17 cellular contexts compared by ENCODE assay signal in genomic region chr5:9895305-9895650, GRCh38.
"Had no signal": no experiment of that assay in that cellular context is flagged by ENCODE, and none has a peak within 500 bp of the region (broad histone marks: within the 10 kb centered on the region; RNA-seq: fewer than 3 reads in every experiment).

No MANE protein-coding gene starts in this region.

- H3K4me3 ChIP-seq: cardiac muscle cell, hepatocyte, left ventricle myocardium inferior, ovary, sigmoid colon, spleen, testis, upper lobe of right lung had no signal

- H2AFZ ChIP-seq: hepatocyte had no signal

- ATAC-seq: natural killer cell treated with Interleukin-12 subunit alpha and Interleukin-12 subunit beta and Interleukin-15 and Interleukin-18, amount 100 ng/mL, for 72 hours; stimulated activated naive CD8-positive, alpha-beta T cell treated with anti-CD3 and anti-CD28 coated beads, Interleukin-15, amount 100 ng/mL, for 72 hours; upper lobe of right lung had no signal

- H3K27me3 ChIP-seq: cardiac muscle cell, hepatocyte, ovary, sigmoid colon, spleen, testis, upper lobe of right lung had no signal

- H3K4me1 Mint-ChIP-seq: activated naive CD4-positive, alpha-beta T cell treated with anti-CD3 and anti-CD28 coated beads, Interleukin-2, amount 10 ng/mL, durations not matched to agents 7 days and 5 days; memory B cell; stimulated activated naive CD8-positive, alpha-beta T cell treated with anti-CD3 and anti-CD28 coated beads, Interleukin-15, amount 100 ng/mL, for 72 hours had no signal

- H3K4me3 Mint-ChIP-seq: activated naive CD4-positive, alpha-beta T cell treated with anti-CD3 and anti-CD28 coated beads, Interleukin-2, amount 10 ng/mL, durations not matched to agents 7 days and 5 days; memory B cell; natural killer cell treated with Interleukin-12 subunit alpha and Interleukin-12 subunit beta and Interleukin-15 and Interleukin-18, amount 100 ng/mL, for 72 hours; stimulated activated naive CD8-positive, alpha-beta T cell treated with anti-CD3 and anti-CD28 coated beads, Interleukin-15, amount 100 ng/mL, for 72 hours had no signal

- H3K36me3 Mint-ChIP-seq: activated naive CD4-positive, alpha-beta T cell treated with anti-CD3 and anti-CD28 coated beads, Interleukin-2, amount 10 ng/mL, durations not matched to agents 7 days and 5 days; memory B cell; natural killer cell treated with Interleukin-12 subunit alpha and Interleukin-12 subunit beta and Interleukin-15 and Interleukin-18, amount 100 ng/mL, for 72 hours had no signal

- H3K79me2 ChIP-seq: hepatocyte had no signal

- H3K27ac ChIP-seq: cardiac muscle cell, hepatocyte, left ventricle myocardium inferior, ovary, sigmoid colon, spleen, testis, upper lobe of right lung had no signal

- H3K4me1 ChIP-seq: left ventricle myocardium inferior, sigmoid colon, spleen, testis, upper lobe of right lung had no signal

- FAIRE-seq: astrocyte, endometrium had no signal

- DNase-seq: activated CD4-positive, CD25-positive, alpha-beta regulatory T cell treated with anti-CD3 and anti-CD28 coated beads, Interleukin-2, amount 50 U/mL, for 72 hours; activated naive CD4-positive, alpha-beta T cell treated with anti-CD3 and anti-CD28 coated beads, Interleukin-2, amount 10 ng/mL, durations not matched to agents 7 days and 5 days; activated T-cell treated with anti-CD3 and anti-CD28 coated beads, Interleukin-2, amount 50 U/mL, for 1 hour; left ventricle myocardium inferior; ovary; sigmoid colon; spleen; stimulated activated naive CD8-positive, alpha-beta T cell treated with anti-CD3 and anti-CD28 coated beads, Interleukin-15, amount 100 ng/mL, for 72 hours; SW 1271; testis; upper lobe of right lung had no signal

- H3K9me3 ChIP-seq: ovary, sigmoid colon, testis, upper lobe of right lung had no signal

- H3K27ac Mint-ChIP-seq: activated naive CD4-positive, alpha-beta T cell treated with anti-CD3 and anti-CD28 coated beads, Interleukin-2, amount 10 ng/mL, durations not matched to agents 7 days and 5 days; memory B cell; natural killer cell treated with Interleukin-12 subunit alpha and Interleukin-12 subunit beta and Interleukin-15 and Interleukin-18, amount 100 ng/mL, for 72 hours; stimulated activated naive CD8-positive, alpha-beta T cell treated with anti-CD3 and anti-CD28 coated beads, Interleukin-15, amount 100 ng/mL, for 72 hours had no signal

- H3K27me3 Mint-ChIP-seq: activated naive CD4-positive, alpha-beta T cell treated with anti-CD3 and anti-CD28 coated beads, Interleukin-2, amount 10 ng/mL, durations not matched to agents 7 days and 5 days; memory B cell; natural killer cell treated with Interleukin-12 subunit alpha and Interleukin-12 subunit beta and Interleukin-15 and Interleukin-18, amount 100 ng/mL, for 72 hours; stimulated activated naive CD8-positive, alpha-beta T cell treated with anti-CD3 and anti-CD28 coated beads, Interleukin-15, amount 100 ng/mL, for 72 hours had no signal

- H3K4me2 ChIP-seq: hepatocyte had no signal

- H3K36me3 ChIP-seq: cardiac muscle cell, left ventricle myocardium inferior, ovary, sigmoid colon, spleen, upper lobe of right lung had no signal
